Comparison of ENCODE assay signal across 9 cellular contexts in genomic region chr14:98835825-98836100, GRCh38.
"Had no signal": no experiment of that assay in that cellular context is flagged by ENCODE, and none has a peak within 500 bp of the region (broad histone marks: within the 10 kb centered on the region; RNA-seq: fewer than 3 reads in every experiment).

No MANE protein-coding gene starts in this region.

- H3K4me1 Mint-ChIP-seq: GM23338 had no signal

- DNase-seq: H7, HCEC 1CT, HFFc6, IMR-90, KG1 had no signal

- H2AFZ ChIP-seq: GM23338 had no signal

- H3K27ac ChIP-seq: HL-60 had no signal

- H3K4me2 ChIP-seq: GM23338 had no signal

- FAIRE-seq: HepG2, K562 had no signal

- ATAC-seq: GM23338, HepG2, K562 had no signal

- H3K27ac Mint-ChIP-seq: GM23338, HFFc6 had no signal

- H3K4me3 ChIP-seq: GM23338, K562 had no signal

- H3K4me3 Mint-ChIP-seq: GM23338, HFFc6 had no signal
